ENCODE assay signal across 8 cellular contexts in the genomic region with DNA sequence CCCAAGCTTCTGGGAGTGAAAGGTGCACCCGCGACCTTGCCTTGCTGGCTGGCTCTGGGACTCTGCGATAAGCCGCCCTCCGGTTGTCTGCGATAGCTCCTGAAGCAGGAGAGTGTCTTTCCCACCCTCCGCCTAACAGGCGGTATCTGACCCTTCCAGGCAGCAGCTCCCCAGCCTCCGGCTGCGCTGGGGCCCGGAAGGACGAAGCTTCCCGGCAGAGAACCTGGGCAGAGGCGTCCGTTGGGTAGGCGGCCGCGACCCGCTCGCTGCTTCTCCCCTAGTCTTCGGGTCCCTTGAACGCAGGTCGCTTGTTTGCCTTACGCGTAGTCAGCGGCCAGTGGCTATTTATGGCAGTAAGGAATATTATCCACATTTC. TPM values are rescaled to one million over a fixed set of nuclear protein-coding genes. Genes with fewer than 3 reads are reported as not detected.
DNase-seq lines count a peak whose midpoint lies in the region; ATAC-seq, FAIRE-seq and TF ChIP-seq lines count a peak whose summit lies in the region.

No MANE protein-coding gene starts in this region.

- ATAC-seq in HG03521 (IDR thresholded peaks at IDR 0.05; ENCODE audit: unreplicated experiment) (peak; percentile 18), pancreas (peak; percentile 33 to 59 (median 45))

- no peak for TF ChIP-seq CTCF in GM20000 (IDR thresholded peaks at IDR 0.05; ENCODE audit: extremely low read depth, missing control alignments)
- no peak for TF ChIP-seq CTCF in WI38 (IDR thresholded peaks at IDR 0.05; ENCODE audit: low read depth, low read length)
- TF ChIP-seq CTCF in foreskin fibroblast (IDR thresholded peaks at IDR 0.05; ENCODE audit: low read depth, low read length) = no peak
- TF ChIP-seq CTCF in pancreas (IDR thresholded peaks at IDR 0.05) = no peak

- FAIRE-seq in pancreas (lab: Jason Lieb, UNC) = no peak

- peaks cover 0 to 6% (median 0%) of the 10 kb centered on the region in 3 donors for H3K36me3 ChIP-seq in pancreas

- intact Hi-C loops in pancreas (cut with DNase I) = no loop called here

- H3K4me3 ChIP-seq in WI38 (ENCODE audit: low read depth, low read length) (peak overlapping the region; percentile 84), foreskin fibroblast (ENCODE audit: low read depth in 1 of 2, low read length in 2 of 2) (peak overlapping the region; percentile 70 to 78), pancreas (peak overlapping the region; percentile 58 to 80 (median 71))

- H3K4me1 ChIP-seq in pancreas = peaks cover 10 to 20% (median 16%) of the 10 kb centered on the region in 3 donors

- DNase-seq in DMS53 (lab: John Stamatoyannopoulos, UW) (peak; percentile 81), GM20000 (ENCODE audit: low spot score) (peak; percentile 44), foreskin fibroblast (peak in 1 of 2 donors; percentile 12), pancreas (peak in 3 of 6 donors; percentile 38 to 71 (median 43)), EL (no peak), HCEC 1CT (no peak)

- H3K27me3 ChIP-seq in pancreas = no peaks in the 10 kb centered on the region

- 1 to 2% methylated on average over 26 of the region's 26 CpGs for WGBS in pancreas, 2 donors

- H3K9me3 ChIP-seq in pancreas = no peaks in the 10 kb centered on the region

- H3K27ac ChIP-seq in pancreas = peak overlapping the region; percentile 97 to 100 (median 99)

RNA-seq across cellular contexts. Expression of a gene that starts 0.4 kb away (rescaled TPM):
- total RNA-seq in pancreas = 10 to 100 TPM; 18.2 to 28.9 (median 22.9) TPM
- 1 to 10 TPM; 3.5 to 4.0 TPM for polyA plus RNA-seq in pancreas

RNA-seq across cellular contexts. Expression of a gene that starts 35.8 kb away (rescaled TPM):
- total RNA-seq in pancreas = 10 to 100 TPM in 1 of 6 donors, 1 to 10 TPM in 5; 4.4 to 12.7 (median 5.9) TPM
- 1 to 10 TPM; 3.2 to 4.0 TPM for polyA plus RNA-seq in pancreas

Comparison
In these comparisons a context has a peak if more than half of its experiments do, and no peak if none do; other contexts are left out.
1. DNase-seq: peak in DMS53 (single experiment) and GM20000 (single experiment); none in EL (single experiment) and HCEC 1CT (single experiment).
2. Peak in every context shown above with its lines, with median percentiles within 50 percentile points of each other: H3K4me3 ChIP-seq.